Comparison of ENCODE assay signal across 30 cellular contexts in genomic region chr15:39713846-39714245, GRCh38.
"Had no signal": no experiment of that assay in that cellular context is flagged by ENCODE, and none has a peak within 500 bp of the region (broad histone marks: within the 10 kb centered on the region; RNA-seq: fewer than 3 reads in every experiment).

No MANE protein-coding gene starts in this region.

- H3K4me3 ChIP-seq: ascending aorta, breast epithelium, cardiac muscle cell, colonic mucosa, dorsolateral prefrontal cortex, esophagus muscularis mucosa, gastrocnemius medialis, heart right ventricle, hepatocyte had no signal

- DNase-seq: activated CD4-positive, alpha-beta memory T cell treated with anti-CD3 and anti-CD28 coated beads, Interleukin-2, amount 10 ng/mL, durations not matched to agents 7 days and 5 days; activated CD4-positive, alpha-beta T cell treated with anti-CD3 and anti-CD28 coated beads for 1 hour; activated CD4-positive, alpha-beta T cell treated with anti-CD3 and anti-CD28 coated beads for 4 hours; activated CD4-positive, alpha-beta T cell treated with anti-CD3 and anti-CD28 coated beads, Interleukin-2, amount 10 ng/mL, durations not matched to agents 7 days and 5 days; activated CD4-positive, alpha-beta T cell treated with anti-CD3 and anti-CD28 coated beads, Interleukin-2, amount 50 U/mL, for 4 hours; activated CD4-positive, CD25-positive, alpha-beta regulatory T cell; activated CD8-positive, alpha-beta memory T cell treated with anti-CD3 and anti-CD28 coated beads, Interleukin-2, amount 50 U/mL, for 48 hours; activated gamma-delta T cell; activated naive CD4-positive, alpha-beta T cell; activated naive CD4-positive, alpha-beta T cell treated with anti-CD3 and anti-CD28 coated beads, Interleukin-2, amount 10 ng/mL, durations not matched to agents 7 days and 5 days; activated naive CD8-positive, alpha-beta T cell treated with anti-CD3 and anti-CD28 coated beads, Interleukin-2, amount 10 ng/mL, durations not matched to agents 7 days and 5 days; activated T-cell treated with anti-CD3 and anti-CD28 coated beads for 4 hours; activated T-cell treated with anti-CD3 and anti-CD28 coated beads, Interleukin-2, amount 50 U/mL, for 24 hours; activated T-cell treated with anti-CD3 and anti-CD28 coated beads, Interleukin-2, amount 50 U/mL, for 72 hours; central memory CD4-positive, alpha-beta T cell; cerebellar nuclear complex; colonic mucosa; dorsolateral prefrontal cortex; effector memory CD4-positive, alpha-beta T cell; erythroblast; foreskin keratinocyte; gastrocnemius medialis; heart right ventricle; T-helper 2 cell had no signal

- ATAC-seq: activated naive CD4-positive, alpha-beta T cell treated with anti-CD3 and anti-CD28 coated beads, Interleukin-2, amount 50 U/mL, for 72 hours; activated T-cell treated with anti-CD3 and anti-CD28 coated beads, Interleukin-2, amount 50 U/mL, for 72 hours; foreskin keratinocyte; gastrocnemius medialis; heart right ventricle had no signal
